In genomic region chr11:64649304-64649703, GRCh38 we compare ENCODE assay signal across 10 cellular contexts. TPM values are rescaled to one million over a fixed set of nuclear protein-coding genes. Genes with fewer than 3 reads are reported as not detected.
DNase-seq lines count a peak whose midpoint lies in the region; ATAC-seq and TF ChIP-seq lines count a peak whose summit lies in the region.
"Had no signal": no experiment of that assay in that cellular context is flagged by ENCODE, and none has a peak within 500 bp of the region (broad histone marks: within the 10 kb centered on the region; RNA-seq: fewer than 3 reads in every experiment).

No MANE protein-coding gene starts in this region.

- no peaks in the 10 kb centered on the region; the same call in 1 of the 2 replicates for H3K27me3 ChIP-seq in GM06990 (replicated peaks; ENCODE audit: control insufficient read depth, insufficient read depth, low read length)
- no peaks in the 10 kb centered on the region for H3K27me3 ChIP-seq in Karpas-422 (ENCODE audit: low read length)
- H3K27me3 ChIP-seq in body of pancreas: no peaks in the 10 kb centered on the region
- peaks cover 0 to 76% (median 21%) of the 10 kb centered on the region in 3 donors for H3K27me3 ChIP-seq in stomach

- H3K9me2 ChIP-seq in Karpas-422 (replicated peaks; ENCODE audit: insufficient read depth, low read length): no peaks in the 10 kb centered on the region

- H3K27ac Mint-ChIP-seq in nephron: peak overlapping the region; percentile 43 to 91 (median 78)
- H3K27ac Mint-ChIP-seq: activated naive CD8-positive, alpha-beta T cell had no signal

- H3K27ac ChIP-seq in Karpas-422 (ENCODE audit: low read length): no peak overlapping the region
- H3K27ac ChIP-seq in body of pancreas: no peak overlapping the region
- no peak overlapping the region for H3K27ac ChIP-seq in coronary artery
- no peak overlapping the region for H3K27ac ChIP-seq in stomach

- H3K4me3 Mint-ChIP-seq in nephron: peak overlapping the region in 2 of 3 experiments; percentile 28 to 37
- H3K4me3 Mint-ChIP-seq: activated naive CD8-positive, alpha-beta T cell had no signal

- H3K4me1 Mint-ChIP-seq in nephron: peaks cover 55% of the 10 kb centered on the region

- no peak overlapping the region for H3K9ac ChIP-seq in Karpas-422 (ENCODE audit: low read length)

- H3K36me3 Mint-ChIP-seq in nephron (ENCODE audit: low read depth): no peaks in the 10 kb centered on the region
- H3K36me3 Mint-ChIP-seq: activated naive CD8-positive, alpha-beta T cell had no signal

- TF ChIP-seq POLR2A in body of pancreas (IDR thresholded peaks at IDR 0.05) (no peak), stomach (IDR thresholded peaks at IDR 0.05) (no peak)

- H3K27me3 Mint-ChIP-seq in nephron (ENCODE audit: low read depth): peaks cover 40% of the 10 kb centered on the region

- no peaks in the 10 kb centered on the region for H3K36me3 ChIP-seq in GM06990 (ENCODE audit: control insufficient read depth, insufficient read depth, low read length)
- H3K36me3 ChIP-seq in Karpas-422 (ENCODE audit: insufficient read depth, low read length): no peaks in the 10 kb centered on the region
- no peaks in the 10 kb centered on the region for H3K36me3 ChIP-seq in body of pancreas (replicated peaks in 1 of 2; ENCODE audit: insufficient read depth in 1 of 2, low read depth in 2 of 2)
- no peaks in the 10 kb centered on the region for H3K36me3 ChIP-seq in stomach

- no peaks in the 10 kb centered on the region for H4K20me1 ChIP-seq in Karpas-422 (ENCODE audit: insufficient read depth, low read depth, low read length)

- no peak overlapping the region for H2AFZ ChIP-seq in Karpas-422 (ENCODE audit: low read length)

- no peaks in the 10 kb centered on the region for H3K9me3 ChIP-seq in Karpas-422 (ENCODE audit: low read length)
- no peaks in the 10 kb centered on the region for H3K9me3 ChIP-seq in body of pancreas
- no peaks in the 10 kb centered on the region for H3K9me3 ChIP-seq in stomach

- intact Hi-C loops in body of pancreas (cut with DNase I): no loop called here
- intact Hi-C loops in stomach (cut with DNase I; ENCODE audit: low total_unique reads): no loop called here

- ATAC-seq in body of pancreas: peak; percentile 20
- no peak for ATAC-seq in HG03280 (IDR thresholded peaks at IDR 0.05; ENCODE audit: unreplicated experiment)

- peak; percentile 54 for TF ChIP-seq CTCF in GM06990 (IDR thresholded peaks at IDR 0.05; ENCODE audit: insufficient read depth, low read length, poor library complexity, severe bottlenecking)
- peak in 5 of 7 experiments; percentile 24 to 50 (median 45) for TF ChIP-seq CTCF in body of pancreas (IDR thresholded peaks at IDR 0.05)
- peak; percentile 57 to 65 (median 64) for TF ChIP-seq CTCF in nephron (IDR thresholded peaks at IDR 0.05; ENCODE audit: unreplicated experiment in 3 of 3)
- no peak for TF ChIP-seq CTCF in coronary artery (IDR thresholded peaks at IDR 0.05)
- TF ChIP-seq CTCF in stomach (IDR thresholded peaks at IDR 0.05): no peak

- no peak overlapping the region for H3K4me3 ChIP-seq in GM06990 (replicated peaks; ENCODE audit: low read depth, low read length)
- H3K4me3 ChIP-seq in Karpas-422 (ENCODE audit: low read length): no peak overlapping the region
- H3K4me3 ChIP-seq in body of pancreas: no peak overlapping the region
- H3K4me3 ChIP-seq in coronary artery: no peak overlapping the region
- H3K4me3 ChIP-seq in stomach: no peak overlapping the region

- 14 to 21% methylated on average over 6 of the region's 6 CpGs for WGBS in body of pancreas, 2 donors
- WGBS in stomach, 5 donors: 21 to 33% (median 25%) methylated on average over 5 to 6 of the region's 6 CpGs

- TF ChIP-seq EP300 in stomach (IDR thresholded peaks at IDR 0.05): no peak

- no peaks in the 10 kb centered on the region for H3K79me2 ChIP-seq in Karpas-422 (ENCODE audit: low read length)

- no peaks in the 10 kb centered on the region for H3K9me3 Mint-ChIP-seq in nephron

- DNase-seq in GM06990 (ENCODE audit: extremely low read depth, insufficient read length): no peak
- peak; percentile 74 for DNase-seq in Karpas-422
- peak; percentile 30 to 60 (median 48) for DNase-seq in body of pancreas
- no peak for DNase-seq in coronary artery (ENCODE audit: low spot score)
- DNase-seq in stomach: no peak
- no peak for DNase-seq in stimulated activated CD8-positive, alpha-beta memory T cell treated with anti-CD3 and anti-CD28 coated beads, Interleukin-4, amount 100 ng/mL, for 48 hours

- no peak overlapping the region for H3K4me2 ChIP-seq in Karpas-422 (ENCODE audit: low read depth, low read length, poor library complexity, severe bottlenecking)

- no peaks in the 10 kb centered on the region for H3K4me1 ChIP-seq in Karpas-422 (ENCODE audit: low read length)
- H3K4me1 ChIP-seq in body of pancreas: peaks cover 9% of the 10 kb centered on the region
- H3K4me1 ChIP-seq in stomach: peaks cover 0 to 10% (median 8%) of the 10 kb centered on the region in 4 donors

RNA-seq across cellular contexts. Expression of gene SLC22A12, which starts 58.3 kb away (rescaled TPM):
- not detected in 2 replicates for total RNA-seq in Karpas-422 (2014; rRNA removed; shearing (Covaris generic); ENCODE audit: low replicate concordance)
- total RNA-seq in body of pancreas (not detected), stomach (not detected)
- not detected for polyA plus RNA-seq in stomach
- total RNA-seq: posterior vena cava had no signal

Comparison
In these comparisons a context has a peak if more than half of its experiments do, and no peak if none do; other contexts are left out.
1. DNase-seq: peak in Karpas-422 (single experiment) and body of pancreas (4 of 4); none in GM06990 (single experiment), coronary artery (single experiment), stomach (single experiment) and stimulated activated CD8-positive, alpha-beta memory T cell treated with anti-CD3 and anti-CD28 coated beads, Interleukin-4, amount 100 ng/mL, for 48 hours (single experiment).
2. CTCF ChIP-seq: peak in GM06990 (single experiment), body of pancreas (5 of 7) and nephron (3 of 3); none in coronary artery (single experiment) and stomach (0 of 7).